ENCODE assay signal across 8 cellular contexts in genomic region chr13:49635599-49636433, GRCh38. TPM values are rescaled to one million over a fixed set of nuclear protein-coding genes. Genes with fewer than 3 reads are reported as not detected.
DNase-seq lines count a peak whose midpoint lies in the region; ATAC-seq, FAIRE-seq and TF ChIP-seq lines count a peak whose summit lies in the region.

No MANE protein-coding gene starts in this region.

- CTCF ChIA-PET in OCI-LY7 (lab: Charles Lee; ENCODE audit: unreplicated experiment) (no interaction called here), endothelial cell of umbilical vein (lab: Charles Lee) (no interaction called here), PC-3 (lab: Charles Lee) (no interaction called here)

- no peak for TF ChIP-seq CTCF in OCI-LY7 (conservative IDR thresholded peaks at IDR 0.05; ENCODE audit: low read length)
- TF ChIP-seq CTCF in endothelial cell of umbilical vein (IDR thresholded peaks at IDR 0.05; ENCODE audit: extremely low read depth in 1 of 2, insufficient read depth in 1 of 2, low read depth in 1 of 2, low read length in 2 of 2) = no peak
- TF ChIP-seq CTCF in type B pancreatic cell (conservative IDR thresholded peaks at IDR 0.05) = no peak
- no peak for TF ChIP-seq CTCF in PC-3 (conservative IDR thresholded peaks at IDR 0.05; ENCODE audit: low read depth, low read length)

- no TSS peak for BruUV-seq in OCI-LY7 (replicated peaks; lab: Mats Ljungman, UMichigan)
- no TSS peak for BruUV-seq in endothelial cell of umbilical vein (replicated peaks; lab: Mats Ljungman, UMichigan)
- no TSS peak for BruUV-seq in PC-3 (replicated peaks; lab: Mats Ljungman, UMichigan)

- peak overlapping the region; percentile 17; the same call in 1 of the 2 replicates for H3K4me2 ChIP-seq in OCI-LY7 (ENCODE audit: low read length)
- H3K4me2 ChIP-seq in endothelial cell of umbilical vein (ENCODE audit: insufficient read depth, low read length) = no peak overlapping the region
- no peak overlapping the region for H3K4me2 ChIP-seq in PC-3 (ENCODE audit: low read length)

- no peaks in the 10 kb centered on the region for H3K9me1 ChIP-seq in endothelial cell of umbilical vein (replicated peaks; ENCODE audit: control insufficient read depth, extremely low read depth, insufficient read depth, low read length)

- H4K20me1 ChIP-seq in OCI-LY7 (ENCODE audit: insufficient read depth, low read length) = no peaks in the 10 kb centered on the region
- H4K20me1 ChIP-seq in endothelial cell of umbilical vein (replicated peaks; ENCODE audit: control insufficient read depth, extremely low read depth, insufficient read depth, low read length) = no peaks in the 10 kb centered on the region
- no peaks in the 10 kb centered on the region for H4K20me1 ChIP-seq in PC-3 (ENCODE audit: low read length)

- H3K4me1 Mint-ChIP-seq in type B pancreatic cell (ENCODE audit: unreplicated experiment) = no peaks in the 10 kb centered on the region

- H3K27ac ChIP-seq in OCI-LY7 (ENCODE audit: low read depth, low read length, poor library complexity, severe bottlenecking) = no peak overlapping the region
- no peak overlapping the region for H3K27ac ChIP-seq in endothelial cell of umbilical vein (ENCODE audit: insufficient read depth, low read depth, low read length)
- H3K27ac ChIP-seq in PC-3 (ENCODE audit: low read length) = no peak overlapping the region

- no peaks in the 10 kb centered on the region for H3K36me3 Mint-ChIP-seq in type B pancreatic cell

- POLR2A ChIA-PET in OCI-LY7 (lab: Charles Lee) = no interaction called here
- POLR2A ChIA-PET in endothelial cell of umbilical vein (lab: Charles Lee) = no interaction called here
- POLR2A ChIA-PET in PC-3 (lab: Charles Lee; ENCODE audit: unreplicated experiment) = no interaction called here

- ATAC-seq in sciatic nerve (peak; percentile 34), PC-3 (no peak)

- H3K27me3 ChIP-seq in endothelial cell of umbilical vein (ENCODE audit: control insufficient read depth in 2 of 2, insufficient read depth in 2 of 2, low read length in 2 of 2) (no peaks in the 10 kb centered on the region), PC-3 (ENCODE audit: low read length) (no peaks in the 10 kb centered on the region)

- H3K4me1 ChIP-seq in OCI-LY7 (ENCODE audit: insufficient read depth, low read length, poor library complexity, severe bottlenecking) = peaks cover 11% of the 10 kb centered on the region
- H3K4me1 ChIP-seq in endothelial cell of umbilical vein (ENCODE audit: control insufficient read depth, extremely low read depth, insufficient read depth, low read length) = peaks cover 11% of the 10 kb centered on the region
- no peaks in the 10 kb centered on the region; the same call in 1 of the 2 replicates for H3K4me1 ChIP-seq in PC-3 (ENCODE audit: insufficient read depth, low read length)

- no peak overlapping the region for H3K27ac Mint-ChIP-seq in type B pancreatic cell

- H3K36me3 ChIP-seq in OCI-LY7 (ENCODE audit: insufficient read depth, low read length) (peaks cover 42% of the 10 kb centered on the region), endothelial cell of umbilical vein (ENCODE audit: control insufficient read depth in 2 of 2, extremely low read depth in 1 of 2, insufficient read depth in 2 of 2, low read length in 2 of 2) (no peaks in the 10 kb centered on the region), PC-3 (ENCODE audit: low read depth, low read length) (no peaks in the 10 kb centered on the region)

- TF ChIP-seq POLR2A in endothelial cell of umbilical vein (IDR thresholded peaks at IDR 0.05; ENCODE audit: low read depth, low read length) = no peak

- no peak overlapping the region for H3K4me3 Mint-ChIP-seq in type B pancreatic cell

- 0 out of 2 replicates have a peak, but pooled peaks cover 7% of the 10 kb centered on the region for H3K79me2 ChIP-seq in OCI-LY7 (ENCODE audit: insufficient read depth, low read depth, low read length)
- no peaks in the 10 kb centered on the region for H3K79me2 ChIP-seq in endothelial cell of umbilical vein (ENCODE audit: control insufficient read depth, insufficient read depth, low read length)
- H3K79me2 ChIP-seq in PC-3 (ENCODE audit: low read length) = no peaks in the 10 kb centered on the region

- H3K9me3 Mint-ChIP-seq in type B pancreatic cell = no peaks in the 10 kb centered on the region

- dilution Hi-C loops in endothelial cell of umbilical vein (cut with MboI; ENCODE audit: extremely low pct_ligation_motif_present, low sequenced_read_pairs) = no loop called here

- H3K9me3 ChIP-seq in OCI-LY7 (ENCODE audit: low read length) (no peaks in the 10 kb centered on the region), endothelial cell of umbilical vein (replicated peaks; ENCODE audit: control insufficient read depth, insufficient read depth, low read length) (no peaks in the 10 kb centered on the region), PC-3 (ENCODE audit: low read length) (no peaks in the 10 kb centered on the region)

- H3K4me3 ChIP-seq in OCI-LY7 (ENCODE audit: low read depth, low read length, poor library complexity, severe bottlenecking) = no peak overlapping the region
- H3K4me3 ChIP-seq in endothelial cell of umbilical vein (replicated peaks in 1 of 3; ENCODE audit: insufficient read depth in 1 of 3, low read depth in 1 of 3, low read length in 3 of 3) = no peak overlapping the region
- H3K4me3 ChIP-seq in PC-3 (ENCODE audit: low read length) = no peak overlapping the region

- intact Hi-C loops in OCI-LY7 (cut with micrococcal nuclease; ENCODE audit: unreplicated experiment) (no loop called here), endothelial cell of umbilical vein (cut with micrococcal nuclease) (no loop called here), sciatic nerve (cut with DNase I) (no loop called here), PC-3 (cut with micrococcal nuclease) (no loop called here)

- no peaks in the 10 kb centered on the region for H3K27me3 Mint-ChIP-seq in type B pancreatic cell

- no peak overlapping the region for H2AFZ ChIP-seq in OCI-LY7 (ENCODE audit: low read length)
- H2AFZ ChIP-seq in endothelial cell of umbilical vein (ENCODE audit: low read depth, low read length) = peak overlapping the region; percentile 7
- no peak overlapping the region for H2AFZ ChIP-seq in PC-3 (ENCODE audit: low read length)

- no peak for FAIRE-seq in endothelial cell of umbilical vein (lab: Jason Lieb, UNC)

- no peaks in the 10 kb centered on the region for H3F3A ChIP-seq in PC-3 (ENCODE audit: low read length, unreplicated experiment)

- no peak overlapping the region for H3K9ac ChIP-seq in endothelial cell of umbilical vein (replicated peaks; ENCODE audit: extremely low read depth, insufficient read depth, low read length)
- H3K9ac ChIP-seq in PC-3 (ENCODE audit: low read length) = no peak overlapping the region

- DNase-seq in activated T-cell treated with anti-CD3 and anti-CD28 coated beads for 24 hours (ENCODE audit: low read depth) (peak; percentile 12), OCI-LY7 (ENCODE audit: low spot score) (no peak), endothelial cell of umbilical vein (ENCODE audit: low read depth, low spot score) (no peak), sciatic nerve (ENCODE audit: low spot score) (no peak), type B pancreatic cell (ENCODE audit: extremely low spot score, unreplicated experiment) (no peak), GDM1 (lab: John Stamatoyannopoulos, UW) (no peak), PC-3 (no peak)
- no peak for DNase-seq in activated T-cell treated with anti-CD3 and anti-CD28 coated beads, Interleukin-2, amount 50 U/mL, for 1 hour

- H3K9me2 ChIP-seq in OCI-LY7 (ENCODE audit: insufficient read depth, low read length) (no peaks in the 10 kb centered on the region), PC-3 (replicated peaks; ENCODE audit: low read length) (no peaks in the 10 kb centered on the region)

RNA-seq across cellular contexts. Expression of gene ARL11, which starts 7.5 kb away (rescaled TPM):
- total RNA-seq in OCI-LY7 (2014; rRNA removed; shearing (Covaris generic)) = 5.9 and 8.3 TPM in 2 replicates
- 20.5 and 22.6 TPM in 2 replicates for total RNA-seq in OCI-LY7 (2022)
- total RNA-seq in endothelial cell of umbilical vein = 0.20 and 0.23 TPM in 2 replicates
- polyA plus RNA-seq in endothelial cell of umbilical vein = 0.06 TPM in 2 replicates
- 0.03 and 0.04 TPM in 2 replicates for polyA plus RNA-seq in endothelial cell of umbilical vein (2011; cell fraction: cytosol; rRNA removed)
- polyA plus RNA-seq in endothelial cell of umbilical vein (2011; cell fraction: nucleus; rRNA removed) = 0.05 TPM in 1 of 2 replicates, not detected in the other
- 0.05 and 0.10 TPM in 2 replicates for polyA plus RNA-seq in endothelial cell of umbilical vein (2012)
- polyA minus RNA-seq in endothelial cell of umbilical vein = 0.32 TPM in 1 of 2 replicates, not detected in the other
- not detected for polyA minus RNA-seq in endothelial cell of umbilical vein (2011; cell fraction: cytosol; rRNA and poly(A)+ RNA removed)
- polyA minus RNA-seq in endothelial cell of umbilical vein (2011; cell fraction: nucleus; rRNA and poly(A)+ RNA removed) = 0.19 TPM in 1 of 2 replicates, not detected in the other
- 1.1 TPM for total RNA-seq in sciatic nerve
- 0.83 TPM in 1 of 2 replicates, not detected in the other for total RNA-seq in type B pancreatic cell (ENCODE audit: low replicate concordance)
- not detected in 2 replicates for total RNA-seq in PC-3 (2014; rRNA removed)

RNA-seq across cellular contexts. Expression of gene RCBTB1, which starts 50.5 kb away (rescaled TPM):
- 13.4 and 15.1 TPM in 2 replicates for total RNA-seq in OCI-LY7 (2014; rRNA removed; shearing (Covaris generic))
- 30.6 and 31.1 TPM in 2 replicates for total RNA-seq in OCI-LY7 (2022)
- total RNA-seq in endothelial cell of umbilical vein = 23.6 and 23.8 TPM in 2 replicates
- 9.2 and 12.1 TPM in 2 replicates for polyA plus RNA-seq in endothelial cell of umbilical vein
- polyA plus RNA-seq in endothelial cell of umbilical vein (2011; cell fraction: cytosol; rRNA removed) = 10.2 and 12.0 TPM in 2 replicates
- 29.3 and 37.0 TPM in 2 replicates for polyA plus RNA-seq in endothelial cell of umbilical vein (2011; cell fraction: nucleus; rRNA removed)
- 20.7 and 22.5 TPM in 2 replicates for polyA plus RNA-seq in endothelial cell of umbilical vein (2012)
- polyA minus RNA-seq in endothelial cell of umbilical vein = 23.2 and 26.1 TPM in 2 replicates
- polyA minus RNA-seq in endothelial cell of umbilical vein (2011; cell fraction: cytosol; rRNA and poly(A)+ RNA removed) = 3.4 TPM
- polyA minus RNA-seq in endothelial cell of umbilical vein (2011; cell fraction: nucleus; rRNA and poly(A)+ RNA removed) = 17.6 TPM in 2 replicates
- total RNA-seq in sciatic nerve = 18.9 TPM
- 11.3 and 30.7 TPM in 2 replicates for total RNA-seq in type B pancreatic cell (ENCODE audit: low replicate concordance)
- total RNA-seq in PC-3 (2014; rRNA removed) = 4.9 and 5.4 TPM in 2 replicates

RNA-seq across cellular contexts. Expression of gene EBPL, which starts 55.5 kb away (rescaled TPM):
- total RNA-seq in OCI-LY7 (2014; rRNA removed; shearing (Covaris generic)) = 29.9 and 47.3 TPM in 2 replicates
- 38.8 and 42.4 TPM in 2 replicates for total RNA-seq in OCI-LY7 (2022)
- 66.2 and 75.5 TPM in 2 replicates for total RNA-seq in endothelial cell of umbilical vein
- 103 and 159 TPM in 2 replicates for polyA plus RNA-seq in endothelial cell of umbilical vein
- polyA plus RNA-seq in endothelial cell of umbilical vein (2011; cell fraction: cytosol; rRNA removed) = 82.2 and 109 TPM in 2 replicates
- 37.4 and 41.7 TPM in 2 replicates for polyA plus RNA-seq in endothelial cell of umbilical vein (2011; cell fraction: nucleus; rRNA removed)
- polyA plus RNA-seq in endothelial cell of umbilical vein (2012) = 75.6 and 95.5 TPM in 2 replicates
- polyA minus RNA-seq in endothelial cell of umbilical vein = 27.3 and 32.4 TPM in 2 replicates
- 29.7 TPM for polyA minus RNA-seq in endothelial cell of umbilical vein (2011; cell fraction: cytosol; rRNA and poly(A)+ RNA removed)
- 7.5 and 9.3 TPM in 2 replicates for polyA minus RNA-seq in endothelial cell of umbilical vein (2011; cell fraction: nucleus; rRNA and poly(A)+ RNA removed)
- total RNA-seq in sciatic nerve = 38.9 TPM
- total RNA-seq in type B pancreatic cell (ENCODE audit: low replicate concordance) = 32.2 and 56.5 TPM in 2 replicates
- total RNA-seq in PC-3 (2014; rRNA removed) = 108 and 118 TPM in 2 replicates
